8 cellular contexts compared by ENCODE assay signal in the genomic region with DNA sequence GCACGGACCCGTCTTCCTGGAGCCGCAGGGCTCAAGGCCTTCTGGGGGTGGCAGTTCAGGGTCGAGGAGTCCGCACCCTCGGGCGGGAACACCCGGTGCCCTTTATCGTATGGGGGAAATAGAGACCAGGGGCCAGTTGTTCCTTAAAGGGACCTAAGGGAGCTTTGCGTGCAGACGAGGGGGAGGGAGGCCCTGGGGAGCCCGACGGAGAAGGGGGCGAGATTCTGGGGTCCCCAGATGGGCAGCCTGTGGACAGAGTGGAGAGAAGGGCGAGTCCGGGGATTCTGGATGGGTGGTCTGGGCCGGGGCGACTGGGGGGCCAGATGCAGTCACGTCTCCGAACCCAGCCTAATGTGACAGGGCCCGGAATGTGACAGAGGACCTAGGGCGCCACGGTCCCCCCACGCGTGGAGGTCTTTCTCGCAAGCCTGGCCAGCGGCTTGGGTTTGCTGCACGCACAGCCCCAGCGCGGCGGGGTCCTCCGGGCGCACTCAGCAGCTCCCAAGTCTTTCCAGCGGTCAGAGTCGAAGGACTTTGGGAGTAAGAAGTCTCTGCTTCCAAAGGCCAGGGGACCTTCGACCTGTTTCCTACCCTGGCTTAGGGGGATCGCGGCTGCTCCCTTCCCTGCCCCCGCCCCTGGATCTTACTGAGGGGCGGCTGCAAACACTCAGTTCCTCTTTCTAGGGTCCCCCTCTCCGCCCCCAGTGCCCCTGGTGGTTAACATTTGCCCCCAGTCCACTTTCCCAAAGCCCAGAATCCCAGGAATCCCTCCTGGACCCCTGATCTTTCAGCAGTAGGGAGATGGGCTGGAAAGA. TPM values are rescaled to one million over a fixed set of nuclear protein-coding genes. Genes with fewer than 3 reads are reported as not detected.
DNase-seq lines count a peak whose midpoint lies in the region; ATAC-seq and TF ChIP-seq lines count a peak whose summit lies in the region.

No MANE protein-coding gene starts in this region.

- peak overlapping the region; percentile 91 for H3K9ac ChIP-seq in endocrine pancreas (ENCODE audit: control insufficient read depth, insufficient read depth, low read length)

- intact Hi-C loops in A673 (cut with micrococcal nuclease; ENCODE audit: unreplicated experiment) = no loop called here

- ATAC-seq in naive thymus-derived CD8-positive, alpha-beta T cell = peak in 1 of 2 donors; percentile 8
- no peak for ATAC-seq in GM18498 (IDR thresholded peaks at IDR 0.05; ENCODE audit: unreplicated experiment)
- ATAC-seq in omental fat pad (ENCODE audit: low FRiP score) = no peak

- H3K4me3 ChIP-seq in A673 (ENCODE audit: low read depth, low read length, poor library complexity, severe bottlenecking) = peak overlapping the region; percentile 46
- H3K4me3 ChIP-seq in endocrine pancreas (ENCODE audit: control insufficient read depth, insufficient read depth, low read length) = no peak overlapping the region

- no peaks in the 10 kb centered on the region for H3K4me1 ChIP-seq in A673 (ENCODE audit: insufficient read depth, low read length, poor library complexity, severe bottlenecking)
- no peaks in the 10 kb centered on the region for H3K4me1 ChIP-seq in endocrine pancreas (ENCODE audit: control insufficient read depth, insufficient read depth, low read length)

- H3K27me3 Mint-ChIP-seq in naive thymus-derived CD8-positive, alpha-beta T cell = peaks cover 18 to 47% (median 31%) of the 10 kb centered on the region in 5 donors

- H3K36me3 ChIP-seq in A673 (ENCODE audit: insufficient read depth, low read length, poor library complexity, severe bottlenecking) (no peaks in the 10 kb centered on the region), endocrine pancreas (ENCODE audit: control insufficient read depth, insufficient read depth, low read length) (no peaks in the 10 kb centered on the region)

- no peak overlapping the region for H3K27ac ChIP-seq in A673 (ENCODE audit: low read depth, low read length, poor library complexity, severe bottlenecking)

- H3K9me3 ChIP-seq in A673 (ENCODE audit: low read depth, low read length, poor library complexity, severe bottlenecking) (no peaks in the 10 kb centered on the region), endocrine pancreas (ENCODE audit: control insufficient read depth, low read length) (no peaks in the 10 kb centered on the region)

- H3K27ac Mint-ChIP-seq in naive thymus-derived CD8-positive, alpha-beta T cell = no peak overlapping the region

- DNase-seq in A673 (ENCODE audit: low spot score) = no peak
- DNase-seq in NCI-H69 (lab: John Stamatoyannopoulos, UW) = peak; percentile 31
- no peak for DNase-seq in naive thymus-derived CD8-positive, alpha-beta T cell
- no peak for DNase-seq in SIG-M5 treated with dmso at 0.1 percent for 504 hours (lab: John Stamatoyannopoulos, UW; ENCODE audit: unreplicated experiment)
- no peak for DNase-seq in omental fat pad (ENCODE audit: low spot score)
- no peak for DNase-seq in inferior parietal cortex (ENCODE audit: extremely low spot score)

- TF ChIP-seq CTCF in A673 (conservative IDR thresholded peaks at IDR 0.05; ENCODE audit: low read depth, low read length) (no peak), omental fat pad (IDR thresholded peaks at IDR 0.05) (no peak)

- H3K27me3 ChIP-seq in A673 (replicated peaks; ENCODE audit: insufficient read depth, low read depth, low read length, poor library complexity) (no peaks in the 10 kb centered on the region), endocrine pancreas (ENCODE audit: control insufficient read depth, insufficient read depth, low read length) (no peaks in the 10 kb centered on the region)

- no TSS peak for BruUV-seq in A673 (replicated peaks; lab: Mats Ljungman, UMichigan)

- H3K9me3 Mint-ChIP-seq in naive thymus-derived CD8-positive, alpha-beta T cell = peaks cover 0 to 7% (median 0%) of the 10 kb centered on the region in 9 donors

- peak overlapping the region in 9 of 10 donors; percentile 26 to 63 (median 45) for H3K4me3 Mint-ChIP-seq in naive thymus-derived CD8-positive, alpha-beta T cell

- peaks cover 0 to 6% (median 4%) of the 10 kb centered on the region in 3 donors for H3K36me3 Mint-ChIP-seq in naive thymus-derived CD8-positive, alpha-beta T cell

- H3K4me1 Mint-ChIP-seq in naive thymus-derived CD8-positive, alpha-beta T cell = peaks cover 21 to 38% (median 28%) of the 10 kb centered on the region in 4 donors

- POLR2A ChIA-PET in A673 (lab: Charles Lee; ENCODE audit: low non-redundant PET) = interaction anchor here (0.6 kb wide), 1 partner anchor 39 kb away, joined by 15 read pairs; a partner anchor contains a TSS
- POLR2A ChIA-PET in naive thymus-derived CD8-positive, alpha-beta T cell (lab: Charles Lee) = interaction anchor here (0.8 kb wide), 1 partner anchor 14 kb away, joined by 3 read pairs; no protein-coding TSS in a partner anchor

- CTCF ChIA-PET in A673 (lab: Charles Lee) = no interaction called here

RNA-seq across cellular contexts. Expression of a gene that starts 0.5 kb away (rescaled TPM):
- 3.0 and 3.1 TPM in 2 replicates for total RNA-seq in A673 (2021)
- 1 to 10 TPM; 2.9 to 3.9 TPM for total RNA-seq in naive thymus-derived CD8-positive, alpha-beta T cell
- 1 to 10 TPM in 1 of 3 donors, under 1 TPM in 1, not detected in 1; 0.80 to 1.3 TPM for polyA plus RNA-seq in naive thymus-derived CD8-positive, alpha-beta T cell
- total RNA-seq in omental fat pad = 10 to 100 TPM in 1 of 4 donors, 1 to 10 TPM in 3; 3.2 to 12.1 (median 4.4) TPM

RNA-seq across cellular contexts. Expression of a gene that starts 33.4 kb away (rescaled TPM):
- total RNA-seq in A673 (2021) = 36.9 and 38.3 TPM in 2 replicates
- total RNA-seq in naive thymus-derived CD8-positive, alpha-beta T cell = 10 to 100 TPM; 39.3 to 41.2 TPM
- polyA plus RNA-seq in naive thymus-derived CD8-positive, alpha-beta T cell = 1 to 10 TPM; 2.6 to 4.5 (median 3.8) TPM
- 10 to 100 TPM; 19.5 to 32.0 (median 24.1) TPM for total RNA-seq in omental fat pad

RNA-seq across cellular contexts. Expression of a gene that starts 38.8 kb away (rescaled TPM):
- total RNA-seq in A673 (2021) (24.6 and 24.9 TPM in 2 replicates), omental fat pad (10 to 100 TPM; 12.4 to 32.0 (median 15.9) TPM)
- total RNA-seq in naive thymus-derived CD8-positive, alpha-beta T cell = 1 to 10 TPM; 2.9 to 3.9 TPM
- 10 to 100 TPM in 1 of 3 donors, 1 to 10 TPM in 2; 8.0 to 11.2 (median 9.1) TPM for polyA plus RNA-seq in naive thymus-derived CD8-positive, alpha-beta T cell
